Comparison of ENCODE assay signal across 13 cellular contexts in the genomic region with DNA sequence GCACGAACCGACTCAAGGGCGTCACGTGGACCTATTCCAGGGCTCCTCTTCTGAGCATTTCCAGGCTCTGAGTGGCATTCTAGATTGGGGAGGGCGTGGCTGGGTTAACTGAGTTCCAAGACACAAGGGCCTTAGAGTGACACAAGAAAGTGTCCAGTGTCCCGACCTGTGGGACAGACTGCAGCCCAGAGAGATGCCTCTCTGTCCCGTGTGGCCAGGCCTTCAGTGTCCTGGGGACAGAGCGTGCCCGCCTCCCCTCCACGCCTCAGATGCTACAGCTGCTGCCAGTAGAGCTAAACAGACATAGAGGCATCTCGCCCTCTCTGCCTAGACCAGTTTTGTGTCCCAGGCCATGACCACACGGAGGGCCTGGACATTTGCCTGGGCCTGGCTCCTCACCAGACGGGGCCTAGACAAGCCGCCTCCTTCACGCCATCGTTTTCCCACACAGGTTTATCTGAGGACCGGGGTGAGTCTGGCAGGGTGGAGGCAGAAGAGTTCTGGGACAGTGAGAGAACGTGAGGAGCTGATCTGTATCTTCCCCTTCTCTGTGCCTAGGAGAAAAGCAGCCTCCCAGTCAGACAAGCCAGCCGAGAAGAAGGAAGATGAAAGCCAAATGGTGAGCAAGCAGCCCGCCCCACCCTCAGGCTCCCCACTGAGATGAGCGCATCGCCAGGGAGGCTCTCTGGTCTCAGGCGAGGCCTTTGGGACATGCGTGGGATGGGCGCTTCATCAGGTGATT. TPM values are rescaled to one million over a fixed set of nuclear protein-coding genes. Genes with fewer than 3 reads are reported as not detected.
DNase-seq lines count a peak whose midpoint lies in the region; ATAC-seq and TF ChIP-seq lines count a peak whose summit lies in the region.
"Had no signal": no experiment of that assay in that cellular context is flagged by ENCODE, and none has a peak within 500 bp of the region (broad histone marks: within the 10 kb centered on the region; RNA-seq: fewer than 3 reads in every experiment).

No MANE protein-coding gene starts in this region.

- TF ChIP-seq EP300 in esophagus muscularis mucosa (IDR thresholded peaks at IDR 0.05) = no peak

- CTCF ChIA-PET in GM10248 (lab: Yijun Ruan, JAX) = interaction anchor here (0.8 to 1.9 kb wide), 6 partner anchors 8 to 61 kb away, joined by 3 to 8 read pairs (median 4); no protein-coding TSS in a partner anchor

- POLR2A ChIA-PET in GM10248 (lab: Yijun Ruan, JAX) = no interaction called here

- H3K27me3 ChIP-seq in esophagus muscularis mucosa (no peaks in the 10 kb centered on the region), psoas muscle (ENCODE audit: insufficient read depth in 3 of 3, low read length in 2 of 3) (no peaks in the 10 kb centered on the region)
- H3K27me3 ChIP-seq: gastrocnemius medialis, transverse colon had no signal

- peaks cover 4% of the 10 kb centered on the region; the same call in 1 of the 2 replicates for H3K36me3 ChIP-seq in SK-N-MC (ENCODE audit: insufficient read depth, low read length)
- peaks cover 9 to 93% (median 61%) of the 10 kb centered on the region in 4 donors for H3K36me3 ChIP-seq in esophagus muscularis mucosa
- H3K36me3 ChIP-seq in psoas muscle (ENCODE audit: insufficient read depth in 1 of 2, low read depth in 1 of 2) = peaks cover 0 to 22% of the 10 kb centered on the region in 2 donors
- H3K36me3 ChIP-seq: gastrocnemius medialis, transverse colon had no signal

- TF ChIP-seq CTCF in esophagus muscularis mucosa (IDR thresholded peaks at IDR 0.05) (no peak), psoas muscle (IDR thresholded peaks at IDR 0.05) (no peak), GM10248 (IDR thresholded peaks at IDR 0.05; ENCODE audit: control extremely low read depth, extremely low read depth, low read depth, missing control alignments) (no peak), GM13977 (IDR thresholded peaks at IDR 0.05; ENCODE audit: extremely low read depth, insufficient read depth, missing control alignments) (no peak)

- WGBS in esophagus muscularis mucosa = 85% methylated on average over 13 of the region's 25 CpGs
- WGBS in psoas muscle, 3 donors = 68 to 76% (median 74%) methylated on average over 25 of the region's 25 CpGs

- intact Hi-C loops in esophagus muscularis mucosa (cut with DNase I) = no loop called here
- intact Hi-C loops in psoas muscle (cut with DNase I) = no loop called here

- H3K9ac ChIP-seq in SK-N-MC (ENCODE audit: insufficient read length) = no peak overlapping the region

- H3K9me3 ChIP-seq in SK-N-MC (ENCODE audit: low read depth, low read length) = no peaks in the 10 kb centered on the region
- H3K9me3 ChIP-seq in esophagus muscularis mucosa = no peaks in the 10 kb centered on the region
- no peaks in the 10 kb centered on the region for H3K9me3 ChIP-seq in psoas muscle
- H3K9me3 ChIP-seq: gastrocnemius medialis, transverse colon had no signal

- peak overlapping the region; percentile 56 for H3K4me3 ChIP-seq in SK-N-MC
- no peak overlapping the region for H3K4me3 ChIP-seq in esophagus muscularis mucosa
- H3K4me3 ChIP-seq in psoas muscle = no peak overlapping the region
- H3K4me3 ChIP-seq: gastrocnemius medialis, transverse colon had no signal

- DNase-seq in Daoy (ENCODE audit: low read depth) = peak; percentile 54
- DNase-seq in SK-N-MC (ENCODE audit: low read depth, low spot score) = no peak
- no peak for DNase-seq in esophagus muscularis mucosa (ENCODE audit: extremely low spot score)
- peak; percentile 69 to 71 for DNase-seq in psoas muscle
- DNase-seq in GM10248 (ENCODE audit: extremely low spot score) = no peak
- no peak for DNase-seq in AML-193 (lab: John Stamatoyannopoulos, UW)
- DNase-seq in GM13977 (ENCODE audit: low spot score) = no peak
- DNase-seq in H4 (ENCODE audit: low spot score) = no peak
- DNase-seq: gastrocnemius medialis, NCI-H187 treated with DMSO at 0.1 percent for 48 hours, transverse colon had no signal

- peak in 3 of 4 donors; percentile 17 to 26 (median 18) for ATAC-seq in psoas muscle
- ATAC-seq: gastrocnemius medialis, left lobe of liver had no signal

- in situ Hi-C loops in GM13977 (cut with MboI; ENCODE audit: low pct_unique_long_range_greater_than_20kb, low sequenced_read_pairs, unreplicated experiment) = no loop called here

- H3K4me1 ChIP-seq in esophagus muscularis mucosa = peaks cover 17 to 24% (median 19%) of the 10 kb centered on the region in 4 donors
- no peaks in the 10 kb centered on the region for H3K4me1 ChIP-seq in psoas muscle
- H3K4me1 ChIP-seq: gastrocnemius medialis had no signal

- TF ChIP-seq POLR2A in esophagus muscularis mucosa (IDR thresholded peaks at IDR 0.05; ENCODE audit: low read depth) = no peak

- H3K27ac ChIP-seq in SK-N-MC (peak overlapping the region; percentile 72; the same call in 1 of the 2 replicates), esophagus muscularis mucosa (replicated peaks in 1 of 4) (peak overlapping the region in 3 of 4 donors; percentile 23 to 43 (median 38)), psoas muscle (no peak overlapping the region)
- H3K27ac ChIP-seq: gastrocnemius medialis had no signal

RNA-seq across cellular contexts. Expression of gene DEGS2, which starts 27.1 kb away (rescaled TPM):
- 0.06 TPM in 1 of 2 replicates, not detected in the other for total RNA-seq in Daoy (2014; rRNA removed; shearing (Covaris generic))
- total RNA-seq in esophagus muscularis mucosa (under 1 TPM in 3 of 4 donors, not detected in 1; 0.06 to 0.33 (median 0.11) TPM), psoas muscle (under 1 TPM in 1 of 4 donors, not detected in 3; 0.11 TPM)
- under 1 TPM; 0.04 to 0.39 (median 0.38) TPM for polyA plus RNA-seq in psoas muscle
- 0.02 and 0.27 TPM in 2 replicates for total RNA-seq in H4 (2014; rRNA removed; shearing (Covaris generic))
- total RNA-seq: T-helper 1 cell treated with Interleukin-12 subunit alpha and Interleukin-12 subunit beta and Interleukin-4 antibody, amounts not matched to agents 30 ng/mL and 1 ng/mL, for 36 hours had no signal

Comparison
In these comparisons a context has a peak if more than half of its experiments do, and no peak if none do; other contexts are left out.
1. DNase-seq: peak in Daoy (single experiment) and psoas muscle (2 of 2); none in SK-N-MC (single experiment), esophagus muscularis mucosa (single experiment), GM10248 (single experiment), AML-193 (0 of 2), GM13977 (single experiment) and H4 (single experiment).